21 cellular contexts compared by ENCODE assay signal in the genomic region with DNA sequence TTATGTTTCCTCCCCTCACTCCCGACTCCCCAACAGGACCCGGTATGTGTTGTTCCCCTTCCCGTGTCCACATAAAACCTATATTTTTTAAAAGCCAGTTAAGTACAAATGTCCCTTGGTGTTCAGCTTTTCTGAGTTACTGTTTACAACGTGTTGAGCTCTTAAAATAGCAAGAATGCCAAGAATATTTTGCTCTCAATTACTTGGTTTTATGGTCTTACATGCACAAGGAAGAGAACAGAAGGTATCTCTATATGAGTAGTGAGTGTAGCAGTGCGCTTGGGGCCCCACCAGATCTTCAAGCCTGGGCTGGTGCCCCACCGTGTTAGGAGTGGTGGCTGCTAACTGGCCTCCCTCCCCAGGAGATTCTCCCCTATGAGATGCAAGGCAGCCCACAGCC.
"Had no signal": no experiment of that assay in that cellular context is flagged by ENCODE, and none has a peak within 500 bp of the region (broad histone marks: within the 10 kb centered on the region; RNA-seq: fewer than 3 reads in every experiment).

No MANE protein-coding gene starts in this region.

- H3K4me3 Mint-ChIP-seq: activated CD8-positive, alpha-beta T cell treated with anti-CD3 and anti-CD28 coated beads, Interleukin-2, amount 10 ng/mL, durations not matched to agents 7 days and 5 days; activated naive CD8-positive, alpha-beta T cell treated with anti-CD3 and anti-CD28 coated beads, Interleukin-2, amount 50 U/mL, for 24 hours; brain; T-helper 17 cell; WTC11 had no signal

- DNase-seq: activated CD4-positive, CD25-positive, alpha-beta regulatory T cell treated with anti-CD3 and anti-CD28 coated beads, Interleukin-2, amount 50 U/mL, for 72 hours; activated CD8-positive, alpha-beta memory T cell treated with anti-CD3 and anti-CD28 coated beads, Interleukin-2, amount 50 U/mL, for 48 hours; activated CD8-positive, alpha-beta T cell treated with anti-CD3 and anti-CD28 coated beads, Interleukin-2, amount 10 ng/mL, durations not matched to agents 7 days and 5 days; activated naive CD4-positive, alpha-beta T cell; activated T-cell treated with anti-CD3 and anti-CD28 coated beads, Interleukin-2, amount 50 U/mL, for 1 hour; amygdala; NCI-H1092; NCI-H1417; NCI-H1930; NCI-H2171; NCI-H2227 treated with DMSO at 0.1 percent for 48 hours; NCI-H446 treated with DMSO at 0.1 percent for 48 hours; NCI-H524 treated with DMSO at 0.1 percent for 48 hours; NCI-H748 treated with DMSO at 0.1 percent for 48 hours; SIG-M5; T-helper 17 cell; T-helper 9 cell had no signal

- H3K9me3 Mint-ChIP-seq: activated naive CD4-positive, alpha-beta T cell treated with anti-CD3 and anti-CD28 coated beads, Interleukin-2, amount 50 U/mL, for 72 hours; activated naive CD8-positive, alpha-beta T cell treated with anti-CD3 and anti-CD28 coated beads, Interleukin-2, amount 50 U/mL, for 24 hours; brain; WTC11 had no signal

- H3K27me3 Mint-ChIP-seq: brain had no signal

- H3K36me3 Mint-ChIP-seq: activated naive CD4-positive, alpha-beta T cell treated with anti-CD3 and anti-CD28 coated beads, Interleukin-2, amount 50 U/mL, for 72 hours; WTC11 had no signal

- H3K27ac Mint-ChIP-seq: activated CD8-positive, alpha-beta T cell treated with anti-CD3 and anti-CD28 coated beads, Interleukin-2, amount 10 ng/mL, durations not matched to agents 7 days and 5 days; activated naive CD4-positive, alpha-beta T cell treated with anti-CD3 and anti-CD28 coated beads, Interleukin-2, amount 50 U/mL, for 72 hours; activated naive CD8-positive, alpha-beta T cell treated with anti-CD3 and anti-CD28 coated beads, Interleukin-2, amount 50 U/mL, for 24 hours; T-helper 17 cell; WTC11 had no signal

- ATAC-seq: activated CD8-positive, alpha-beta T cell treated with anti-CD3 and anti-CD28 coated beads, Interleukin-2, amount 10 ng/mL, durations not matched to agents 7 days and 5 days; WTC11 had no signal
